In the genomic region with DNA sequence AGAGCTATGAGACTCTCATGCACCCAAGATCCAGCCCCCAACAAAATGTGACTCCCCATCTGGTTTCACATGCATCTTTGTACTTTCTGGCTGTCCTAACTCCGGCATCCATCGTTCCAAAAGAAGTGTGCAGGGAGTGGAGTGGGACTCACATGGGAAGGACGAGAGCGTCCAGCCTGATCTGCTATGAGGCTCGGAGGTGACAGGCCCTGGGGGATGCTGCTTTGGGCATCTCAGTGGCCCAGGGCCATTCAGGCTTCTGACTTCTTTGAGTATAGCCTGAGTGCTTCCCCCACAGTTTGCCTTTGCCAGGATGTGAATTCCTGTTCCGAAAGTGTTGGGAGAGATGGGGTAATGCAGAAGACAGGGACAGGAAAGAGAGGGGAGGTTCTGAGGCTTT, we compare ENCODE assay signal across 26 cellular contexts.
"Had no signal": no experiment of that assay in that cellular context is flagged by ENCODE, and none has a peak within 500 bp of the region (broad histone marks: within the 10 kb centered on the region; RNA-seq: fewer than 3 reads in every experiment).

No MANE protein-coding gene starts in this region.

- H3K27ac ChIP-seq: dorsolateral prefrontal cortex, lower lobe of right lung, neural progenitor cell, ovary, psoas muscle, right lobe of liver, suprapubic skin, transverse colon, upper lobe of right lung, uterus had no signal

- ATAC-seq: left colon; left ventricle myocardium superior; lower lobe of right lung; mucosa of descending colon; natural killer cell treated with Interleukin-12 subunit alpha and Interleukin-12 subunit beta and Interleukin-15 and Interleukin-18, amount 100 ng/mL, for 72 hours; psoas muscle; right lobe of liver; stimulated activated naive B cell treated with anti-CD40 and anti-IgM and Interleukin-4, amounts not matched to agents 10 μg/mL and 1 μg/mL and 100 μg/mL, for 72 hours; upper lobe of right lung had no signal

- H3K4me3 ChIP-seq: dorsolateral prefrontal cortex, esophagus muscularis mucosa, lower lobe of right lung, mucosa of descending colon, neural progenitor cell, ovary, psoas muscle, right lobe of liver, suprapubic skin, transverse colon, upper lobe of right lung, uterus had no signal

- DNase-seq: cerebellar nuclear complex; dorsolateral prefrontal cortex; effector CD8-positive, alpha-beta T cell; hypothalamus; immature natural killer cell; islet precursor cell; kidney glomerular epithelial cell; left colon; left ventricle myocardium superior; lower lobe of right lung; mucosa of descending colon; naive B cell; ovary; psoas muscle; right lobe of liver; small intestine; stimulated activated CD4-positive, alpha-beta T cell treated with anti-CD3 and anti-CD28 coated beads, Interleukin-15, amount 100 ng/mL, for 24 hours; stimulated activated CD4-positive, alpha-beta T cell treated with anti-CD3 and anti-CD28 coated beads, Interleukin-2, amount 100 ng/mL, for 48 hours; stimulated activated naive B cell treated with anti-CD40 and anti-IgM and Interleukin-4, amounts not matched to agents 10 μg/mL and 1 μg/mL and 100 μg/mL, for 72 hours; transverse colon; upper lobe of right lung; uterus had no signal

- H3K27me3 ChIP-seq: dorsolateral prefrontal cortex, esophagus muscularis mucosa, neural progenitor cell, ovary, right lobe of liver, suprapubic skin, transverse colon, upper lobe of right lung, uterus had no signal

- H3K4me2 ChIP-seq: neural progenitor cell had no signal

- H3K9me3 ChIP-seq: mucosa of descending colon, ovary, right lobe of liver, suprapubic skin, transverse colon, upper lobe of right lung, uterus had no signal

- H3K9ac ChIP-seq: neural progenitor cell had no signal

- H2AFZ ChIP-seq: neural progenitor cell had no signal

- H3K36me3 ChIP-seq: esophagus muscularis mucosa, lower lobe of right lung, neural progenitor cell, ovary, right lobe of liver, suprapubic skin, transverse colon, upper lobe of right lung, uterus had no signal

- H3K4me1 ChIP-seq: lower lobe of right lung, neural progenitor cell, psoas muscle, right lobe of liver, suprapubic skin, upper lobe of right lung, uterus had no signal
